8 cellular contexts compared by ENCODE assay signal in the genomic region with DNA sequence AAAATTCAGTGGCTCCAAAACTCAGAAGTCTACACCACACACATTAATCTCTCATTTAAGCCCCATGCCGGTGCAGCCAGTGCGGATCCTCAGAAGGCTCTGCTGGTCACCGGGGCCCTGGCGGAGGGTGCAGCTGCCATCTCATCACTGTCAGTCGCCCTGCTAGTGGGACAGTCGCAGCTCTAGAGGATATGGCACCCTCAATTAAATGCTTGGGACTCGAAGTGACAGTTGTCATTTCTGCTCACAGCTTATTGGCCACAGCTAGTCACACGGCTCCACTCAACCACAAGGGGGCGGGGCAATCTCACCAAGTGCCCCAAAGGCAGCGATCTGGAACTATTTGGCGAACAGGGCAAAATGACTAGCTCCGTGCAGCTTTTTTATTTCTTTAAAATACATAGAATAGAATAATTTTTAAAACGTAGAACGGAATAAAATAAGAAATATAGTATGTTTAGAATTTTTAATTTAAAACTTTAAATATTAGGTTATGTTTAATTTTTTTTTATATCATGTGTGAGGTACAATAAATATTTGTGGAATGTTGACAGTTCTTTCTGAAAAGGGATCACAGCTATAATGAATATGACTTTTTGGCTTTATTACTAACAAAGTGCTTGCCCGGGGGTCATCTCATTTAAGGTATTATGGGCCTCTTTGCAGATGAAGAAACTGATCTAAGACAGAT. TPM values are rescaled to one million over a fixed set of nuclear protein-coding genes. Genes with fewer than 3 reads are reported as not detected.
DNase-seq lines count a peak whose midpoint lies in the region; ATAC-seq and TF ChIP-seq lines count a peak whose summit lies in the region.

No MANE protein-coding gene starts in this region.

- H3K4me3 Mint-ChIP-seq in naive B cell, result peak overlapping the region in 5 of 8 donors; percentile 13 to 37 (median 20)

- peaks cover 19 to 34% (median 31%) of the 10 kb centered on the region in 3 donors for H3K27me3 Mint-ChIP-seq in naive B cell

- H4K20me1 ChIP-seq in PC-3 (ENCODE audit: low read length), result no peaks in the 10 kb centered on the region

- peak; percentile 94 for ATAC-seq in PC-3
- ATAC-seq in naive B cell (ENCODE audit: low read depth in 2 of 2), result peak; percentile 99

- peaks cover 6% of the 10 kb centered on the region; the same call in 1 of the 2 replicates for H3K4me1 ChIP-seq in PC-3 (ENCODE audit: insufficient read depth, low read length)

- no TSS peak for BruUV-seq in PC-3 (replicated peaks; lab: Mats Ljungman, UMichigan)

- H3K36me3 ChIP-seq in PC-3 (ENCODE audit: low read depth, low read length), result no peaks in the 10 kb centered on the region

- TF ChIP-seq CTCF in PC-3 (conservative IDR thresholded peaks at IDR 0.05; ENCODE audit: low read depth, low read length) (peak; percentile 58), epithelial cell of esophagus (IDR thresholded peaks at IDR 0.05; ENCODE audit: insufficient read depth, low read depth, low read length, missing control alignments) (peak; percentile 79)

- H3K9me3 ChIP-seq in PC-3 (ENCODE audit: low read length), result no peaks in the 10 kb centered on the region

- no peaks in the 10 kb centered on the region for H3K9me2 ChIP-seq in PC-3 (replicated peaks; ENCODE audit: low read length)

- H3K27ac Mint-ChIP-seq in naive B cell, result no peak overlapping the region

- DNase-seq in NCI-H345 (lab: John Stamatoyannopoulos, UW) (peak; percentile 51), NCI-H345 treated with DMSO at 0.1 percent for 48 hours (lab: John Stamatoyannopoulos, UW; ENCODE audit: unreplicated experiment) (no peak), HUDEP-2 (lab: John Stamatoyannopoulos, UW; ENCODE audit: unreplicated experiment in 76 of 76) (peak in 73 of 76 experiments; percentile 10 to 86 (median 71)), PC-3 (peak; percentile 75), activated T-cell treated with anti-CD3 and anti-CD28 coated beads for 24 hours (ENCODE audit: low read depth) (peak; percentile 83), epithelial cell of esophagus (ENCODE audit: low read depth) (peak; percentile 78), naive B cell (peak; percentile 80)
- peak; percentile 79 to 84 for DNase-seq in stimulated activated CD8-positive, alpha-beta memory T cell treated with anti-CD3 and anti-CD28 coated beads, Interleukin-7, amount 100 ng/mL, for 4 hours (ENCODE audit: low read depth in 2 of 2)

- no peak overlapping the region for H3K27ac ChIP-seq in PC-3 (ENCODE audit: low read length)

- peak overlapping the region; percentile 66 for H3K4me3 ChIP-seq in PC-3 (ENCODE audit: low read length)
- no peak overlapping the region for H3K4me3 ChIP-seq in epithelial cell of esophagus (ENCODE audit: low read length)

- no peaks in the 10 kb centered on the region for H3K36me3 Mint-ChIP-seq in naive B cell

- peaks cover 4 to 6% (median 4%) of the 10 kb centered on the region in 3 donors for H3K4me1 Mint-ChIP-seq in naive B cell

- no peak overlapping the region for H3K9ac ChIP-seq in PC-3 (ENCODE audit: low read length)

- intact Hi-C loops in PC-3 (cut with micrococcal nuclease), result loop anchor here (2.0 kb wide), 1 partner anchor 136 kb away; no protein-coding TSS in a partner anchor

- H3K79me2 ChIP-seq in PC-3 (ENCODE audit: low read length), result no peaks in the 10 kb centered on the region

- POLR2A ChIA-PET in PC-3 (lab: Charles Lee; ENCODE audit: unreplicated experiment), result interaction anchor here (0.6 to 0.7 kb wide), 2 partner anchors 105 to 154 kb away, joined by 3 read pairs; no protein-coding TSS in a partner anchor

- peaks cover 3% of the 10 kb centered on the region; the same call in 1 of the 2 replicates for H3K27me3 ChIP-seq in PC-3 (ENCODE audit: low read length)

- no peaks in the 10 kb centered on the region for H3F3A ChIP-seq in PC-3 (ENCODE audit: low read length, unreplicated experiment)

- H3K9me3 Mint-ChIP-seq in naive B cell, result no peaks in the 10 kb centered on the region

- peak overlapping the region; percentile 92 for H2AFZ ChIP-seq in PC-3 (ENCODE audit: low read length)

- peak overlapping the region; percentile 96 for H3K4me2 ChIP-seq in PC-3 (ENCODE audit: low read length)

- CTCF ChIA-PET in PC-3 (lab: Charles Lee), result interaction anchor here (0.5 to 1.7 kb wide), 13 partner anchors 10 to 228 kb away, joined by 3 to 6 read pairs (median 3); no protein-coding TSS in a partner anchor

RNA-seq across cellular contexts. Expression of a gene that starts 8.0 kb away (rescaled TPM):
- total RNA-seq in PC-3 (2014; rRNA removed), result 0.11 and 0.75 TPM in 2 replicates
- polyA plus RNA-seq in naive B cell (ENCODE audit: low read depth in 6 of 6), result under 1 TPM in 3 of 6 donors, not detected in 3; 0.16 to 0.52 (median 0.44) TPM
